Comparison of ENCODE assay signal across 1 cellular context in the genomic region with DNA sequence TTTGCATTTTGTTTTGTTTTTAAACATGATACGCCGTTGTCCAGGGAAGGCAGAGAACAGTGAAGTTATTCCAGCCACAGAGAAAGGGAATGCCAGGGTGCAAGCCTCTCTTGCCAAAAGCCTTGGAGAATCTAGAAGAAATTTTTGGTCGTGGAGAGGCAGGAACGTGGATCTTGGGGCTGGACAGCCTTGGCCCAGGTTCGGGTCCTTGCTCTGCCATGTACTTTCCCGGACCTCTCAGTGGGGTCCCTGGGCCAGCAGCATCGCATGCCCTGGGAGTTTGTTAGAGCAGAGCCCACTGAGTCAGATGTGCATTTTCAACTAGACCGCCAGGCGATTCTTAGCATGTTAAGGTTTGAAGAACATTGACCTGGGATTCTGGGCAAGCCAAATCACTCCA.
TF ChIP-seq lines count a peak whose summit lies in the region.

No MANE protein-coding gene starts in this region.

TF ChIP-seq in GM23338, 12 proteins besides CTCF, POLR2A, EP300 and RAD21 (continued from another document):
- TF ChIP-seq, protein P1, sequence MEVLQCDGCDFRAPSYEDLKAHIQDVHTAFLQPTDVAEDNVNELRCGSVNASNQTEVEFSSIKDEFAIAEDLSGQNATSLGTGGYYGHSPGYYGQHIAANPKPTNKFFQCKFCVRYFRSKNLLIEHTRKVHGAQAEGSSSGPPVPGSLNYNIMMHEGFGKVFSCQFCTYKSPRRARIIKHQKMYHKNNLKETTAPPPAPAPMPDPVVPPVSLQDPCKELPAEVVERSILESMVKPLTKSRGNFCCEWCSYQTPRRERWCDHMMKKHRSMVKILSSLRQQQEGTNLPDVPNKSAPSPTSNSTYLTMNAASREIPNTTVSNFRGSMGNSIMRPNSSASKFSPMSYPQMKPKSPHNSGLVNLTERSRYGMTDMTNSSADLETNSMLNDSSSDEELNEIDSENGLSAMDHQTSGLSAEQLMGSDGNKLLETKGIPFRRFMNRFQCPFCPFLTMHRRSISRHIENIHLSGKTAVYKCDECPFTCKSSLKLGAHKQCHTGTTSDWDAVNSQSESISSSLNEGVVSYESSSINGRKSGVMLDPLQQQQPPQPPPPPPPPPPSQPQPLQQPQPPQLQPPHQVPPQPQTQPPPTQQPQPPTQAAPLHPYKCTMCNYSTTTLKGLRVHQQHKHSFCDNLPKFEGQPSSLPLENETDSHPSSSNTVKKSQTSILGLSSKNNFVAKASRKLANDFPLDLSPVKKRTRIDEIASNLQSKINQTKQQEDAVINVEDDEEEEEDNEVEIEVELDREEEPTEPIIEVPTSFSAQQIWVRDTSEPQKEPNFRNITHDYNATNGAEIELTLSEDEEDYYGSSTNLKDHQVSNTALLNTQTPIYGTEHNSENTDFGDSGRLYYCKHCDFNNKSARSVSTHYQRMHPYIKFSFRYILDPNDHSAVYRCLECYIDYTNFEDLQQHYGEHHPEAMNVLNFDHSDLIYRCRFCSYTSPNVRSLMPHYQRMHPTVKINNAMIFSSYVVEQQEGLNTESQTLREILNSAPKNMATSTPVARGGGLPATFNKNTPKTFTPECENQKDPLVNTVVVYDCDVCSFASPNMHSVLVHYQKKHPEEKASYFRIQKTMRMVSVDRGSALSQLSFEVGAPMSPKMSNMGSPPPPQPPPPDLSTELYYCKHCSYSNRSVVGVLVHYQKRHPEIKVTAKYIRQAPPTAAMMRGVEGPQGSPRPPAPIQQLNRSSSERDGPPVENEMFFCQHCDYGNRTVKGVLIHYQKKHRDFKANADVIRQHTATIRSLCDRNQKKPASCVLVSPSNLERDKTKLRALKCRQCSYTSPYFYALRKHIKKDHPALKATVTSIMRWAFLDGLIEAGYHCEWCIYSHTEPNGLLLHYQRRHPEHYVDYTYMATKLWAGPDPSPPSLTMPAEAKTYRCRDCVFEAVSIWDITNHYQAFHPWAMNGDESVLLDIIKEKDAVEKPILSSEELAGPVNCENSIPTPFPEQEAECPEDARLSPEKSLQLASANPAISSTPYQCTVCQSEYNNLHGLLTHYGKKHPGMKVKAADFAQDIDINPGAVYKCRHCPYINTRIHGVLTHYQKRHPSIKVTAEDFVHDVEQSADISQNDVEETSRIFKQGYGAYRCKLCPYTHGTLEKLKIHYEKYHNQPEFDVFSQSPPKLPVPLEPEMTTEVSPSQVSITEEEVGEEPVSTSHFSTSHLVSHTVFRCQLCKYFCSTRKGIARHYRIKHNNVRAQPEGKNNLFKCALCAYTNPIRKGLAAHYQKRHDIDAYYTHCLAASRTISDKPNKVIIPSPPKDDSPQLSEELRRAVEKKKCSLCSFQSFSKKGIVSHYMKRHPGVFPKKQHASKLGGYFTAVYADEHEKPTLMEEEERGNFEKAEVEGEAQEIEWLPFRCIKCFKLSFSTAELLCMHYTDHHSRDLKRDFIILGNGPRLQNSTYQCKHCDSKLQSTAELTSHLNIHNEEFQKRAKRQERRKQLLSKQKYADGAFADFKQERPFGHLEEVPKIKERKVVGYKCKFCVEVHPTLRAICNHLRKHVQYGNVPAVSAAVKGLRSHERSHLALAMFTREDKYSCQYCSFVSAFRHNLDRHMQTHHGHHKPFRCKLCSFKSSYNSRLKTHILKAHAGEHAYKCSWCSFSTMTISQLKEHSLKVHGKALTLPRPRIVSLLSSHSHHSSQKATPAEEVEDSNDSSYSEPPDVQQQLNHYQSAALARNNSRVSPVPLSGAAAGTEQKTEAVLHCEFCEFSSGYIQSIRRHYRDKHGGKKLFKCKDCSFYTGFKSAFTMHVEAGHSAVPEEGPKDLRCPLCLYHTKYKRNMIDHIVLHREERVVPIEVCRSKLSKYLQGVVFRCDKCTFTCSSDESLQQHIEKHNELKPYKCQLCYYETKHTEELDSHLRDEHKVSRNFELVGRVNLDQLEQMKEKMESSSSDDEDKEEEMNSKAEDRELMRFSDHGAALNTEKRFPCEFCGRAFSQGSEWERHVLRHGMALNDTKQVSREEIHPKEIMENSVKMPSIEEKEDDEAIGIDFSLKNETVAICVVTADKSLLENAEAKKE (CRISPR knock-in tag; IDR thresholded peaks at IDR 0.05), result no peak
- no peak for TF ChIP-seq POLR2AphosphoS5 (IDR thresholded peaks at IDR 0.05; ENCODE audit: low read depth)
- TF ChIP-seq NANOG (IDR thresholded peaks at IDR 0.05; ENCODE audit: borderline replicate concordance), result no peak
- TF ChIP-seq JUNB (IDR thresholded peaks at IDR 0.05; ENCODE audit: unreplicated experiment), result no peak
- TF ChIP-seq, protein P2, sequence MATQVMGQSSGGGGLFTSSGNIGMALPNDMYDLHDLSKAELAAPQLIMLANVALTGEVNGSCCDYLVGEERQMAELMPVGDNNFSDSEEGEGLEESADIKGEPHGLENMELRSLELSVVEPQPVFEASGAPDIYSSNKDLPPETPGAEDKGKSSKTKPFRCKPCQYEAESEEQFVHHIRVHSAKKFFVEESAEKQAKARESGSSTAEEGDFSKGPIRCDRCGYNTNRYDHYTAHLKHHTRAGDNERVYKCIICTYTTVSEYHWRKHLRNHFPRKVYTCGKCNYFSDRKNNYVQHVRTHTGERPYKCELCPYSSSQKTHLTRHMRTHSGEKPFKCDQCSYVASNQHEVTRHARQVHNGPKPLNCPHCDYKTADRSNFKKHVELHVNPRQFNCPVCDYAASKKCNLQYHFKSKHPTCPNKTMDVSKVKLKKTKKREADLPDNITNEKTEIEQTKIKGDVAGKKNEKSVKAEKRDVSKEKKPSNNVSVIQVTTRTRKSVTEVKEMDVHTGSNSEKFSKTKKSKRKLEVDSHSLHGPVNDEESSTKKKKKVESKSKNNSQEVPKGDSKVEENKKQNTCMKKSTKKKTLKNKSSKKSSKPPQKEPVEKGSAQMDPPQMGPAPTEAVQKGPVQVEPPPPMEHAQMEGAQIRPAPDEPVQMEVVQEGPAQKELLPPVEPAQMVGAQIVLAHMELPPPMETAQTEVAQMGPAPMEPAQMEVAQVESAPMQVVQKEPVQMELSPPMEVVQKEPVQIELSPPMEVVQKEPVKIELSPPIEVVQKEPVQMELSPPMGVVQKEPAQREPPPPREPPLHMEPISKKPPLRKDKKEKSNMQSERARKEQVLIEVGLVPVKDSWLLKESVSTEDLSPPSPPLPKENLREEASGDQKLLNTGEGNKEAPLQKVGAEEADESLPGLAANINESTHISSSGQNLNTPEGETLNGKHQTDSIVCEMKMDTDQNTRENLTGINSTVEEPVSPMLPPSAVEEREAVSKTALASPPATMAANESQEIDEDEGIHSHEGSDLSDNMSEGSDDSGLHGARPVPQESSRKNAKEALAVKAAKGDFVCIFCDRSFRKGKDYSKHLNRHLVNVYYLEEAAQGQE (IDR thresholded peaks at IDR 0.05; ENCODE audit: unreplicated experiment), result no peak
TF ChIP-seq in GM23338: peak in this region for 0.
